ENCODE assay signal across 9 cellular contexts in the genomic region with DNA sequence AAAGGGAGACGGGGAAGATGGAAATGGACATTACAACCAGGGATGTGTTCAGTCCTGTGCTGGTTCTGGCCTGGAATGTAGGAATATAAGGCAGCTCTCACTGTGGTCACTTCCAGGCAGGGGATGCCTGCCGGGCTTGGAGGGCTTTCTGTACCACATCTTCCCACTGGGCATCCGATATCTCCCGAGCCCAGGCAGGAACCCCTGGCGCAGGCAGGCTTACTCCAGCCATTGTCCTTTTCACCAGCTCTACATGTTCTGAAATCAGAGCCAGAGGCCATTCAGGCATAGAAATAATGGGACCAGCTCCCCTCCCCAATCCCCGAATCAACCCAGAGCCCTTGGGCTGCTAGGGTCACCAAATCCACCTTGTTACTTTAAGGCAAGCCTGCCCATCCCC. TPM values are rescaled to one million over a fixed set of nuclear protein-coding genes. Genes with fewer than 3 reads are reported as not detected.
DNase-seq lines count a peak whose midpoint lies in the region; ATAC-seq and TF ChIP-seq lines count a peak whose summit lies in the region.
"Had no signal": no experiment of that assay in that cellular context is flagged by ENCODE, and none has a peak within 500 bp of the region (broad histone marks: within the 10 kb centered on the region; RNA-seq: fewer than 3 reads in every experiment).

No MANE protein-coding gene starts in this region.

- H3K4me1 Mint-ChIP-seq in CD8-positive, alpha-beta T cell (ENCODE audit: low read depth): peaks cover 56% of the 10 kb centered on the region
- H3K4me1 Mint-ChIP-seq in chondrocyte (ENCODE audit: low read depth): peaks cover 41% of the 10 kb centered on the region
- peaks cover 43 to 46% of the 10 kb centered on the region in 2 donors for H3K4me1 Mint-ChIP-seq in natural killer cell treated with Interleukin-12 subunit alpha and Interleukin-12 subunit beta and Interleukin-15 and Interleukin-18, amount 100 ng/mL, for 72 hours (ENCODE audit: low read depth in 2 of 2)

- ATAC-seq in CD8-positive, alpha-beta T cell: no peak
- no peak for ATAC-seq in natural killer cell treated with Interleukin-12 subunit alpha and Interleukin-12 subunit beta and Interleukin-15 and Interleukin-18, amount 100 ng/mL, for 72 hours
- ATAC-seq in GM21447 (IDR thresholded peaks at IDR 0.05; ENCODE audit: unreplicated experiment) (no peak), GM19455 (IDR thresholded peaks at IDR 0.05; ENCODE audit: unreplicated experiment) (no peak), GM18502 (IDR thresholded peaks at IDR 0.05; ENCODE audit: poor library complexity, unreplicated experiment) (no peak), HG03097 (IDR thresholded peaks at IDR 0.05; ENCODE audit: low FRiP score, unreplicated experiment) (no peak)

- peak overlapping the region; percentile 46 for H3K27ac Mint-ChIP-seq in CD8-positive, alpha-beta T cell
- peak overlapping the region; percentile 12 for H3K27ac Mint-ChIP-seq in chondrocyte (ENCODE audit: unreplicated experiment)
- H3K27ac Mint-ChIP-seq in natural killer cell treated with Interleukin-12 subunit alpha and Interleukin-12 subunit beta and Interleukin-15 and Interleukin-18, amount 100 ng/mL, for 72 hours: peak overlapping the region; percentile 94 to 95

- H3K4me3 ChIP-seq in CD8-positive, alpha-beta T cell (ENCODE audit: low read depth, low read length): no peak overlapping the region
- peak overlapping the region; percentile 82 for H3K4me3 ChIP-seq in Loucy (ENCODE audit: low read length, poor library complexity, severe bottlenecking)

- no peaks in the 10 kb centered on the region for H3F3A ChIP-seq in Loucy (ENCODE audit: low read depth)

- H3K36me3 Mint-ChIP-seq in CD8-positive, alpha-beta T cell: peaks cover 73% of the 10 kb centered on the region
- peaks cover 7% of the 10 kb centered on the region for H3K36me3 Mint-ChIP-seq in chondrocyte (ENCODE audit: low read depth)
- H3K36me3 Mint-ChIP-seq in natural killer cell treated with Interleukin-12 subunit alpha and Interleukin-12 subunit beta and Interleukin-15 and Interleukin-18, amount 100 ng/mL, for 72 hours: no peaks in the 10 kb centered on the region

- H4K20me1 ChIP-seq in Loucy (ENCODE audit: insufficient read depth, low read length, poor library complexity, severe bottlenecking): no peaks in the 10 kb centered on the region

- H3K36me3 ChIP-seq in CD8-positive, alpha-beta T cell (ENCODE audit: insufficient read depth, low read length): peaks cover 17% of the 10 kb centered on the region
- peaks cover 49% of the 10 kb centered on the region; the same call in 1 of the 2 replicates for H3K36me3 ChIP-seq in Loucy (ENCODE audit: insufficient read depth, low read length)

- no peaks in the 10 kb centered on the region for H3K27me3 Mint-ChIP-seq in CD8-positive, alpha-beta T cell (ENCODE audit: low read depth)
- H3K27me3 Mint-ChIP-seq in chondrocyte (ENCODE audit: low read depth): no peaks in the 10 kb centered on the region
- no peaks in the 10 kb centered on the region for H3K27me3 Mint-ChIP-seq in natural killer cell treated with Interleukin-12 subunit alpha and Interleukin-12 subunit beta and Interleukin-15 and Interleukin-18, amount 100 ng/mL, for 72 hours

- DNase-seq in CD8-positive, alpha-beta T cell: no peak
- no peak for DNase-seq in chondrocyte (ENCODE audit: low spot score)
- DNase-seq in natural killer cell treated with Interleukin-12 subunit alpha and Interleukin-12 subunit beta and Interleukin-15 and Interleukin-18, amount 100 ng/mL, for 72 hours (ENCODE audit: low spot score): no peak
- DNase-seq: stomach had no signal

- peak overlapping the region; percentile 97 for H3K4me2 ChIP-seq in Loucy (ENCODE audit: low read depth, low read length, poor library complexity, severe bottlenecking)

- intact Hi-C loops in CD8-positive, alpha-beta T cell (cut with DNase I, micrococcal nuclease): loop anchor here (2.0 to 5.0 kb wide), 5 partner anchors 110 to 795 kb away; a partner anchor contains a TSS

- H3K9me2 ChIP-seq in Loucy (replicated peaks; ENCODE audit: low read depth, low read length): no peaks in the 10 kb centered on the region

- no peak overlapping the region for H2AFZ ChIP-seq in Loucy (ENCODE audit: low read length)

- POLR2A ChIA-PET in CD8-positive, alpha-beta T cell (lab: Charles Lee): interaction anchor here (1.3 to 4.0 kb wide), 5 partner anchors 9 to 130 kb away, joined by 4 to 29 read pairs (median 11); a partner anchor contains a TSS

- H3K9ac ChIP-seq in Loucy (ENCODE audit: low read depth, low read length, poor library complexity, severe bottlenecking): peak overlapping the region; percentile 91

- peak overlapping the region; percentile 61 for H3K4me3 Mint-ChIP-seq in CD8-positive, alpha-beta T cell
- H3K4me3 Mint-ChIP-seq in chondrocyte (ENCODE audit: unreplicated experiment): peak overlapping the region; percentile 96
- H3K4me3 Mint-ChIP-seq in natural killer cell treated with Interleukin-12 subunit alpha and Interleukin-12 subunit beta and Interleukin-15 and Interleukin-18, amount 100 ng/mL, for 72 hours: peak overlapping the region; percentile 92

- peaks cover 51% of the 10 kb centered on the region for H3K79me2 ChIP-seq in Loucy (ENCODE audit: insufficient read depth, low read length)

- no peaks in the 10 kb centered on the region for H3K9me3 Mint-ChIP-seq in CD8-positive, alpha-beta T cell
- H3K9me3 Mint-ChIP-seq in chondrocyte (ENCODE audit: low read depth): no peaks in the 10 kb centered on the region
- H3K9me3 Mint-ChIP-seq in natural killer cell treated with Interleukin-12 subunit alpha and Interleukin-12 subunit beta and Interleukin-15 and Interleukin-18, amount 100 ng/mL, for 72 hours: no peaks in the 10 kb centered on the region

- peaks cover 29% of the 10 kb centered on the region for H3K4me1 ChIP-seq in CD8-positive, alpha-beta T cell (ENCODE audit: insufficient read depth, low read length)
- peaks cover 36% of the 10 kb centered on the region for H3K4me1 ChIP-seq in Loucy (ENCODE audit: insufficient read depth, low read length, poor library complexity, severe bottlenecking)

- H3K27me3 ChIP-seq in CD8-positive, alpha-beta T cell (ENCODE audit: insufficient read depth, low read length): no peaks in the 10 kb centered on the region
- H3K27me3 ChIP-seq in Loucy (ENCODE audit: insufficient read depth, low read length, poor library complexity, severe bottlenecking): no peaks in the 10 kb centered on the region
- H3K27me3 ChIP-seq: stomach had no signal

- CTCF ChIA-PET in CD8-positive, alpha-beta T cell (lab: Charles Lee): interaction anchor here (0.6 to 1.6 kb wide), 6 partner anchors 9 to 131 kb away, joined by 3 to 6 read pairs (median 3); a partner anchor contains a TSS

- TF ChIP-seq CTCF in CD8-positive, alpha-beta T cell (IDR thresholded peaks at IDR 0.05): no peak
- TF ChIP-seq CTCF in Loucy (conservative IDR thresholded peaks at IDR 0.05; ENCODE audit: low read length): no peak
- TF ChIP-seq CTCF in chondrocyte (IDR thresholded peaks at IDR 0.05): no peak

- H3K9me3 ChIP-seq in CD8-positive, alpha-beta T cell (ENCODE audit: low read length): no peaks in the 10 kb centered on the region
- no peaks in the 10 kb centered on the region for H3K9me3 ChIP-seq in Loucy (ENCODE audit: insufficient read depth, low read depth, low read length)
- H3K9me3 ChIP-seq: stomach had no signal

- no peak overlapping the region for H3K27ac ChIP-seq in CD8-positive, alpha-beta T cell (ENCODE audit: low read depth, low read length)

RNA-seq across cellular contexts. Expression of a gene that starts 1.4 kb away (rescaled TPM):
- total RNA-seq in CD8-positive, alpha-beta T cell: 10 to 100 TPM; 14.5 to 15.3 TPM
- 71.1 to 86.2 TPM (median 71.6 TPM) in 3 replicates for total RNA-seq in chondrocyte
- 10 to 100 TPM; 55.7 to 77.8 TPM for total RNA-seq in natural killer cell treated with Interleukin-12 subunit alpha and Interleukin-12 subunit beta and Interleukin-15 and Interleukin-18, amount 100 ng/mL, for 72 hours

RNA-seq across cellular contexts. Expression of a gene that starts 1.7 kb away (rescaled TPM):
- 10 to 100 TPM; 20.9 to 21.7 TPM for total RNA-seq in CD8-positive, alpha-beta T cell
- 66.3 to 96.9 TPM (median 90.3 TPM) in 3 replicates for total RNA-seq in chondrocyte
- total RNA-seq in natural killer cell treated with Interleukin-12 subunit alpha and Interleukin-12 subunit beta and Interleukin-15 and Interleukin-18, amount 100 ng/mL, for 72 hours: 10 to 100 TPM; 59.6 to 60.8 TPM

RNA-seq across cellular contexts. Expression of a gene that starts 9.1 kb away (rescaled TPM):
- 10 to 100 TPM; 20.1 to 20.2 TPM for total RNA-seq in CD8-positive, alpha-beta T cell
- total RNA-seq in chondrocyte: 58.6 to 75.2 TPM (median 63.2 TPM) in 3 replicates
- total RNA-seq in natural killer cell treated with Interleukin-12 subunit alpha and Interleukin-12 subunit beta and Interleukin-15 and Interleukin-18, amount 100 ng/mL, for 72 hours: 10 to 100 TPM; 86.9 to 96.5 TPM

RNA-seq across cellular contexts. Expression of a gene that starts 28.0 kb away (rescaled TPM):
- 10 to 100 TPM; 14.1 to 19.5 TPM for total RNA-seq in CD8-positive, alpha-beta T cell
- total RNA-seq in chondrocyte: 34.0 to 40.4 TPM (median 39.3 TPM) in 3 replicates
- 10 to 100 TPM; 38.9 to 47.8 TPM for total RNA-seq in natural killer cell treated with Interleukin-12 subunit alpha and Interleukin-12 subunit beta and Interleukin-15 and Interleukin-18, amount 100 ng/mL, for 72 hours

RNA-seq across cellular contexts. Expression of a gene that starts 33.4 kb away (rescaled TPM):
- total RNA-seq in CD8-positive, alpha-beta T cell: 1 to 10 TPM; 6.7 to 6.8 TPM
- total RNA-seq in chondrocyte: 16.0 to 30.5 TPM (median 17.0 TPM) in 3 replicates
- total RNA-seq in natural killer cell treated with Interleukin-12 subunit alpha and Interleukin-12 subunit beta and Interleukin-15 and Interleukin-18, amount 100 ng/mL, for 72 hours: 10 to 100 TPM; 14.1 to 18.7 TPM

Comparison
In these comparisons a context has a peak if more than half of its experiments do, and no peak if none do; other contexts are left out.
1. H3K27ac Mint-ChIP-seq: peak in every context shown above with its lines; median percentile 94 in natural killer cell treated with Interleukin-12 subunit alpha and Interleukin-12 subunit beta and Interleukin-15 and Interleukin-18, amount 100 ng/mL, for 72 hours; 46 in CD8-positive, alpha-beta T cell; 12 in chondrocyte.